Comparison of ENCODE assay signal across 20 cellular contexts in the genomic region with DNA sequence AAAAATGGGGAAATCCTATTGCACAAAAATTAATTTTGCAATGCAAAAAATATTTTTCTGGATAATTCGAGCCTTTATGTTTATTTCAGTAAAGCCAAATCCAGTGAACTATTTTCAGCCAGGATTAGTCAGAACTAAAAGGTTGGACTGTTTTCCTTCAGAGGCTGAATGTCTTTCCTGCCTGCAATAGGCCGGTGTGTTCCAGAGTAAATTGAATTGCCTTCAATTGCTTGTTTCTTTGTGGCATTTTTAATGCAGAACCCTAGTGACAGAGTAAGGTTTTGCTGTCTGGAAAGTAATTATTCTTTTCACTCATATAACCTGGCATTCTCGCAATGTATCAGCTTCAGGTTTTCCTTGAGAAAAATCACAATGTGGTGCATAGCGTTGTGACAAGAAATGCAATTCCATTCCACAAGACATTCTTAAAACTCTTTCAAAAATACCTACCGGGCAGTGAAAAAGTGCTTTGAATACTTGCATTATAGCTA.
DNase-seq lines count a peak whose midpoint lies in the region; ATAC-seq lines count a peak whose summit lies in the region.
"Had no signal": no experiment of that assay in that cellular context is flagged by ENCODE, and none has a peak within 500 bp of the region (broad histone marks: within the 10 kb centered on the region; RNA-seq: fewer than 3 reads in every experiment).

No MANE protein-coding gene starts in this region.

- peak; percentile 55 for ATAC-seq in sciatic nerve
- ATAC-seq: PC-3 had no signal

- peak overlapping the region; percentile 34 for H3K27ac ChIP-seq in caudate nucleus (ENCODE audit: low read depth, low read length)
- H3K27ac ChIP-seq: BLaER1, neural progenitor cell, thyroid gland had no signal

- DNase-seq in HCEC 1CT (peak; percentile 46), caudate nucleus (lab: John Stamatoyannopoulos, UW) (no peak), iris pigment epithelial cell (ENCODE audit: low read depth) (peak; percentile 69), sciatic nerve (ENCODE audit: low spot score) (no peak), DMS53 treated with DMSO at 0.1 percent for 48 hours (lab: John Stamatoyannopoulos, UW; ENCODE audit: unreplicated experiment) (no peak), posterior cingulate gyrus (no peak), NCI-H2029 (lab: John Stamatoyannopoulos, UW) (no peak), iPS-NIHi11 (ENCODE audit: low spot score) (no peak)
- DNase-seq: activated CD4-positive, alpha-beta T cell treated with anti-CD3 and anti-CD28 coated beads, Interleukin-2, amount 10 ng/mL, durations not matched to agents 7 days and 5 days; activated naive CD4-positive, alpha-beta T cell treated with anti-CD3 and anti-CD28 coated beads for 36 hours; activated T-cell treated with anti-CD3 and anti-CD28 coated beads for 4 hours; effector CD8-positive, alpha-beta T cell; foreskin melanocyte; MG63; NCI-H69; PC-3; stimulated activated CD4-positive, alpha-beta T cell treated with anti-CD3 and anti-CD28 coated beads, Interleukin-4, amount 100 ng/mL, for 4 hours; thyroid gland had no signal

- intact Hi-C loops in sciatic nerve (cut with DNase I) = no loop called here
- intact Hi-C loops in posterior cingulate gyrus (cut with DNase I) = no loop called here

Comparison
In these comparisons a context has a peak if more than half of its experiments do, and no peak if none do; other contexts are left out.
1. DNase-seq: peak in HCEC 1CT (single experiment) and iris pigment epithelial cell (single experiment); none in caudate nucleus (0 of 61), sciatic nerve (single experiment), DMS53 treated with DMSO at 0.1 percent for 48 hours (single experiment), posterior cingulate gyrus (0 of 10), NCI-H2029 (single experiment) and iPS-NIHi11 (single experiment).